Comparison of ENCODE assay signal across 8 cellular contexts in the genomic region with DNA sequence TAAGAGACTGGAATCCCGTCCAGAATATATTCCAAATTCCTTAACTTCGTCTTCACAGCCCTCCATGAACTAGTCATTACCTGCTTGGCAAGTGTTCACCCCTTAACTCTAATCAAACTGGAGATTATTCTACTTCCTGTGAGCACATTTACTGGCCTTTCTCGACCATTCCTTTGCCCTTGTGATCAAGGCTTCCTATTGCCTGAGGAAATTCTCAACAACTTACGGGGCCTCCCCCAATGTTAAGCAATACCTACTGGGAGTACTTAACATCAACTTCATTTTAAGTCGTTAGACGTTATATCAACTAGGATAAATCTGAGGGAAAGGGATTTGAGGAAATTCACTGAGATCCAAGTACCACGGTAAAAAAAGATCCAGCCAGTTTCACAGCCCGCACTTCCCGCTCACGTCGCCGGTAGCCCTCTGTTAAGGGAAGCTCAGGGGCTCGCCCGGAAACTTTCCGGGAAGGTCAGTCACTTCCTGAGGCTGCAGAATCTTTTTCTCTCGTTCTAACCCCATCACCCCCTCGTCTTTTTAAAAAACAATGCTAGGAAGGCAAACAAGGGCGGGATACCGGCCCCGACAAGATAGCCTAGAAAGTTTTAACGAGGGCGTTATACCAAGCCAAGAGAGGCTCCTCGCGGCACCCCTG.
A peak's percentile ranks its signal among the peaks of the same experiment; 100 is the strongest.
DNase-seq lines count a peak whose midpoint lies in the region; ATAC-seq and TF ChIP-seq lines count a peak whose summit lies in the region.

No MANE protein-coding gene starts in this region.

- peaks cover 59% of the 10 kb centered on the region for H3K79me2 ChIP-seq in DND-41 (ENCODE audit: insufficient read depth, low read length)

- H3K36me3 ChIP-seq in DND-41 (ENCODE audit: insufficient read depth, low read length), result peaks cover 51% of the 10 kb centered on the region

- H3K4me3 ChIP-seq in DND-41 (ENCODE audit: low read depth in 1 of 2, low read length in 2 of 2) (peak overlapping the region; percentile 42 to 61), retinal pigment epithelial cell (ENCODE audit: low read length) (peak overlapping the region; percentile 93)

- peak overlapping the region; percentile 77 for H2AFZ ChIP-seq in DND-41 (ENCODE audit: low read depth, low read length)

- ATAC-seq in DND-41 (ENCODE audit: insufficient read depth, low read depth) (no peak), HG03139 (IDR thresholded peaks at IDR 0.05; ENCODE audit: unreplicated experiment) (no peak)

- in situ Hi-C loops in KBM-7 (cut with MboI; ENCODE audit: low pct_unique_long_range_greater_than_20kb, low sequenced_read_pairs), result no loop called here

- peak; percentile 15 for DNase-seq in DND-41
- DNase-seq in KBM-7, result peak; percentile 49
- peak; percentile 3 for DNase-seq in activated T-helper 1 cell treated with Interleukin-2 at 50 U/mL for 16 hours (ENCODE audit: low read depth)
- peak; percentile 35 for DNase-seq in glomerular visceral epithelial cell (ENCODE audit: extremely low spot score)
- DNase-seq in retinal pigment epithelial cell (ENCODE audit: low read depth), result no peak
- no peak for DNase-seq in NCI-H446 (lab: John Stamatoyannopoulos, UW)
- DNase-seq in amniotic stem cell (lab: John Stamatoyannopoulos, UW), result no peak

- H3K27me3 ChIP-seq in DND-41 (ENCODE audit: insufficient read depth, low read length, poor library complexity), result no peaks in the 10 kb centered on the region

- H3K9ac ChIP-seq in DND-41 (ENCODE audit: low read depth, low read length), result peak overlapping the region; percentile 92

- peak overlapping the region; percentile 97 for H3K27ac ChIP-seq in DND-41 (ENCODE audit: low read length)

- H3K4me1 ChIP-seq in DND-41 (ENCODE audit: insufficient read depth, low read length), result peaks cover 57% of the 10 kb centered on the region

- no peaks in the 10 kb centered on the region for H3K9me3 ChIP-seq in DND-41 (ENCODE audit: insufficient read depth, low read length, severe bottlenecking)

- TF ChIP-seq CTCF in DND-41 (IDR thresholded peaks at IDR 0.05; ENCODE audit: borderline replicate concordance, extremely low read depth, low read length, poor library complexity, severe bottlenecking) (no peak), retinal pigment epithelial cell (conservative IDR thresholded peaks at IDR 0.05; ENCODE audit: low read depth, low read length) (no peak)

- peaks cover 52% of the 10 kb centered on the region for H4K20me1 ChIP-seq in DND-41 (ENCODE audit: insufficient read depth, low read length)

- H3K4me2 ChIP-seq in DND-41 (ENCODE audit: insufficient read depth, low read length), result peak overlapping the region; percentile 80

Comparison
In these comparisons a context has a peak if more than half of its experiments do, and no peak if none do; other contexts are left out.
1. DNase-seq: peak in DND-41 (single experiment), KBM-7 (single experiment), activated T-helper 1 cell treated with Interleukin-2 at 50 U/mL for 16 hours (single experiment) and glomerular visceral epithelial cell (single experiment); none in retinal pigment epithelial cell (single experiment), NCI-H446 (0 of 2) and amniotic stem cell (single experiment).